Comparison of ENCODE assay signal across 8 cellular contexts in genomic region chr9:35882265-35882848, GRCh38. TPM values are rescaled to one million over a fixed set of nuclear protein-coding genes. Genes with fewer than 3 reads are reported as not detected.
DNase-seq lines count a peak whose midpoint lies in the region; ATAC-seq and TF ChIP-seq lines count a peak whose summit lies in the region.

No MANE protein-coding gene starts in this region.

- no peak overlapping the region for H3K27ac Mint-ChIP-seq in activated CD8-positive, alpha-beta memory T cell treated with anti-CD3 and anti-CD28 coated beads, Interleukin-2, amount 10 ng/mL, durations not matched to agents 7 days and 5 days
- H3K27ac Mint-ChIP-seq in endothelial cell (ENCODE audit: unreplicated experiment), result no peak overlapping the region

- H3K9me3 Mint-ChIP-seq in activated CD8-positive, alpha-beta memory T cell treated with anti-CD3 and anti-CD28 coated beads, Interleukin-2, amount 10 ng/mL, durations not matched to agents 7 days and 5 days (ENCODE audit: low read depth), result no peaks in the 10 kb centered on the region
- no peaks in the 10 kb centered on the region for H3K9me3 Mint-ChIP-seq in endothelial cell (ENCODE audit: unreplicated experiment)

- no peaks in the 10 kb centered on the region for H3K36me3 Mint-ChIP-seq in activated CD8-positive, alpha-beta memory T cell treated with anti-CD3 and anti-CD28 coated beads, Interleukin-2, amount 10 ng/mL, durations not matched to agents 7 days and 5 days
- no peaks in the 10 kb centered on the region for H3K36me3 Mint-ChIP-seq in endothelial cell (ENCODE audit: low read depth, unreplicated experiment)

- no peaks in the 10 kb centered on the region for H3K36me3 ChIP-seq in BJ (ENCODE audit: control insufficient read depth, insufficient read depth, low read length)
- H3K36me3 ChIP-seq in mucosa of descending colon (ENCODE audit: low read depth), result no peaks in the 10 kb centered on the region

- intact Hi-C loops in mucosa of descending colon (cut with DNase I, micrococcal nuclease), result loop anchor here (5.0 to 10.0 kb wide), 4 partner anchors 48 to 98 kb away; partner anchors contain the start of genes FAM221B (in 1 of the 2), NPR2 (in 1 of the 2) and TMEM8B (in 1 of the 2)

- no peaks in the 10 kb centered on the region for H3K9me3 ChIP-seq in mucosa of descending colon

- DNase-seq in BJ (ENCODE audit: low read depth) (peak; percentile 20), HPDE6-E6E7 (ENCODE audit: extremely low spot score) (peak; percentile 81), NK-92 (lab: John Stamatoyannopoulos, UW; ENCODE audit: unreplicated experiment) (peak; percentile 19), endothelial cell (ENCODE audit: low spot score) (peak; percentile 82), mucosa of descending colon (peak; percentile 75 to 94 (median 89)), 8988T (no peak)
- peak; percentile 81 for DNase-seq in activated CD8-positive, alpha-beta memory T cell treated with anti-CD3 and anti-CD28 coated beads, Interleukin-2, amount 10 ng/mL, durations not matched to agents 7 days and 5 days
- DNase-seq in stimulated activated CD8-positive, alpha-beta memory T cell treated with anti-CD3 and anti-CD28 coated beads, Interleukin-4, amount 100 ng/mL, for 24 hours (ENCODE audit: low read depth), result peak; percentile 64

- CTCF ChIA-PET in BJ (lab: Yijun Ruan, JAX), result interaction anchor here (0.6 to 5.1 kb wide), 44 partner anchors 9 to 154 kb away, joined by 3 to 92 read pairs (median 5); partner anchors contain the start of genes FAM221B, HINT2, HRCT1 and NPR2
- CTCF ChIA-PET in activated CD8-positive, alpha-beta memory T cell treated with anti-CD3 and anti-CD28 coated beads, Interleukin-2, amount 10 ng/mL, durations not matched to agents 7 days and 5 days (lab: Charles Lee), result interaction anchor here (0.6 to 5.6 kb wide), 56 partner anchors 8 to 934 kb away, joined by 3 to 76 read pairs (median 4); partner anchors contain the start of genes CREB3, FAM221B, GBA2 and MSMP

- no peaks in the 10 kb centered on the region for H3K4me1 ChIP-seq in mucosa of descending colon (ENCODE audit: low read depth)

- H3K27me3 Mint-ChIP-seq in activated CD8-positive, alpha-beta memory T cell treated with anti-CD3 and anti-CD28 coated beads, Interleukin-2, amount 10 ng/mL, durations not matched to agents 7 days and 5 days, result peaks cover 28% of the 10 kb centered on the region
- no peaks in the 10 kb centered on the region for H3K27me3 Mint-ChIP-seq in endothelial cell (ENCODE audit: unreplicated experiment)

- ATAC-seq in activated CD8-positive, alpha-beta memory T cell treated with anti-CD3 and anti-CD28 coated beads, Interleukin-2, amount 10 ng/mL, durations not matched to agents 7 days and 5 days, result peak; percentile 61
- peak; percentile 94 for ATAC-seq in mucosa of descending colon

- TF ChIP-seq CTCF in BJ (IDR thresholded peaks at IDR 0.05; ENCODE audit: insufficient read depth, low read depth, low read length), result peak; percentile 99
- peak; percentile 88 for TF ChIP-seq CTCF in endothelial cell (IDR thresholded peaks at IDR 0.05; ENCODE audit: unreplicated experiment)
- peak; percentile 93 for TF ChIP-seq CTCF in mucosa of descending colon (IDR thresholded peaks at IDR 0.05)

- H3K27me3 ChIP-seq in BJ (ENCODE audit: control insufficient read depth, insufficient read depth, low read length), result no peaks in the 10 kb centered on the region

- H3K4me3 Mint-ChIP-seq in activated CD8-positive, alpha-beta memory T cell treated with anti-CD3 and anti-CD28 coated beads, Interleukin-2, amount 10 ng/mL, durations not matched to agents 7 days and 5 days, result no peak overlapping the region
- H3K4me3 Mint-ChIP-seq in endothelial cell (ENCODE audit: unreplicated experiment), result no peak overlapping the region

- H3K4me3 ChIP-seq in BJ (ENCODE audit: low read depth, low read length) (no peak overlapping the region), mucosa of descending colon (no peak overlapping the region)

- no peaks in the 10 kb centered on the region for H3K4me1 Mint-ChIP-seq in activated CD8-positive, alpha-beta memory T cell treated with anti-CD3 and anti-CD28 coated beads, Interleukin-2, amount 10 ng/mL, durations not matched to agents 7 days and 5 days
- H3K4me1 Mint-ChIP-seq in endothelial cell (ENCODE audit: unreplicated experiment), result peaks cover 5% of the 10 kb centered on the region

- POLR2A ChIA-PET in BJ (lab: Charles Lee), result interaction anchor here (0.6 kb wide), 3 partner anchors 44 to 344 kb away, joined by 3 to 4 read pairs (median 3); partner anchors contain the start of gene HINT2

RNA-seq across cellular contexts. Expression of gene OR13J1, which starts 12.2 kb away (rescaled TPM):
- polyA plus RNA-seq in BJ (2011; rRNA removed), result not detected in 2 replicates
- polyA minus RNA-seq in BJ (2011; rRNA and poly(A)+ RNA removed), result not detected in 2 replicates
- not detected for total RNA-seq in activated CD8-positive, alpha-beta memory T cell treated with anti-CD3 and anti-CD28 coated beads, Interleukin-2, amount 10 ng/mL, durations not matched to agents 7 days and 5 days
- not detected for total RNA-seq in endothelial cell (ENCODE audit: unreplicated experiment)
- not detected for total RNA-seq in mucosa of descending colon

RNA-seq across cellular contexts. Expression of gene HRCT1, which starts 23.6 kb away (rescaled TPM):
- 0.47 and 0.93 TPM in 2 replicates for polyA plus RNA-seq in BJ (2011; rRNA removed)
- not detected in 2 replicates for polyA minus RNA-seq in BJ (2011; rRNA and poly(A)+ RNA removed)
- not detected for total RNA-seq in activated CD8-positive, alpha-beta memory T cell treated with anti-CD3 and anti-CD28 coated beads, Interleukin-2, amount 10 ng/mL, durations not matched to agents 7 days and 5 days
- 0.87 TPM for total RNA-seq in endothelial cell (ENCODE audit: unreplicated experiment)
- total RNA-seq in mucosa of descending colon, result 100 to 1,000 TPM in 1 of 3 donors, 10 to 100 TPM in 2; 24.8 to 161 (median 82.1) TPM

RNA-seq across cellular contexts. Expression of gene SPAAR, which starts 26.9 kb away (rescaled TPM):
- polyA plus RNA-seq in BJ (2011; rRNA removed), result 0.23 and 0.32 TPM in 2 replicates
- polyA minus RNA-seq in BJ (2011; rRNA and poly(A)+ RNA removed), result 0.14 and 0.46 TPM in 2 replicates
- not detected for total RNA-seq in activated CD8-positive, alpha-beta memory T cell treated with anti-CD3 and anti-CD28 coated beads, Interleukin-2, amount 10 ng/mL, durations not matched to agents 7 days and 5 days
- total RNA-seq in endothelial cell (ENCODE audit: unreplicated experiment) (32.0 TPM), mucosa of descending colon (1 to 10 TPM; 2.0 to 2.9 (median 2.0) TPM)

RNA-seq across cellular contexts. Expression of gene TMEM8B, which starts 53.3 kb away (rescaled TPM):
- polyA plus RNA-seq in BJ (2011; rRNA removed), result 3.4 and 5.6 TPM in 2 replicates
- 3.4 and 3.6 TPM in 2 replicates for polyA minus RNA-seq in BJ (2011; rRNA and poly(A)+ RNA removed)
- total RNA-seq in activated CD8-positive, alpha-beta memory T cell treated with anti-CD3 and anti-CD28 coated beads, Interleukin-2, amount 10 ng/mL, durations not matched to agents 7 days and 5 days, result 1 to 10 TPM; 1.2 to 3.5 TPM
- total RNA-seq in endothelial cell (ENCODE audit: unreplicated experiment) (9.0 TPM), mucosa of descending colon (10 to 100 TPM; 12.4 to 22.8 (median 18.9) TPM)

RNA-seq across cellular contexts. Expression of gene FAM221B, which starts 53.8 kb away (rescaled TPM):
- not detected in 2 replicates for polyA plus RNA-seq in BJ (2011; rRNA removed)
- polyA minus RNA-seq in BJ (2011; rRNA and poly(A)+ RNA removed), result not detected in 2 replicates
- not detected for total RNA-seq in activated CD8-positive, alpha-beta memory T cell treated with anti-CD3 and anti-CD28 coated beads, Interleukin-2, amount 10 ng/mL, durations not matched to agents 7 days and 5 days
- total RNA-seq in endothelial cell (ENCODE audit: unreplicated experiment), result not detected
- under 1 TPM in 2 of 3 donors, not detected in 1; 0.41 to 0.43 TPM for total RNA-seq in mucosa of descending colon

Comparison
In these comparisons a context has a peak if more than half of its experiments do, and no peak if none do; other contexts are left out.
1. RNA of gene HRCT1, which starts 23.6 kb away (total RNA-seq): 24.8 to 161 TPM in mucosa of descending colon; 0.87 TPM in endothelial cell (single experiment) and not detected in activated CD8-positive, alpha-beta memory T cell treated with anti-CD3 and anti-CD28 coated beads, Interleukin-2, amount 10 ng/mL, durations not matched to agents 7 days and 5 days; every median in the first group is over 10 times any median in the second.
2. Peak in every context shown above with its lines, with median percentiles within 50 percentile points of each other: CTCF ChIP-seq.